Comparison of ENCODE assay signal across 2 cellular contexts in genomic region chr20:43953919-43954617, GRCh38.
TF ChIP-seq lines count a peak whose summit lies in the region.

No MANE protein-coding gene starts in this region.

TF ChIP-seq in IMR-90, 13 proteins besides CTCF, POLR2A, EP300 and RAD21 (continued from another document):
- TF ChIP-seq, protein P1, sequence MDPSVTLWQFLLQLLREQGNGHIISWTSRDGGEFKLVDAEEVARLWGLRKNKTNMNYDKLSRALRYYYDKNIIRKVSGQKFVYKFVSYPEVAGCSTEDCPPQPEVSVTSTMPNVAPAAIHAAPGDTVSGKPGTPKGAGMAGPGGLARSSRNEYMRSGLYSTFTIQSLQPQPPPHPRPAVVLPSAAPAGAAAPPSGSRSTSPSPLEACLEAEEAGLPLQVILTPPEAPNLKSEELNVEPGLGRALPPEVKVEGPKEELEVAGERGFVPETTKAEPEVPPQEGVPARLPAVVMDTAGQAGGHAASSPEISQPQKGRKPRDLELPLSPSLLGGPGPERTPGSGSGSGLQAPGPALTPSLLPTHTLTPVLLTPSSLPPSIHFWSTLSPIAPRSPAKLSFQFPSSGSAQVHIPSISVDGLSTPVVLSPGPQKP (IDR thresholded peaks at IDR 0.05; ENCODE audit: borderline replicate concordance, low read depth, low read length): no peak
- TF ChIP-seq MAFK (IDR thresholded peaks at IDR 0.05; ENCODE audit: low read depth, low read length) (no peak), USF2 (IDR thresholded peaks at IDR 0.05; ENCODE audit: low read depth, low read length) (peak; percentile 78), CEBPB (IDR thresholded peaks at IDR 0.05; ENCODE audit: low read depth, low read length) (no peak), RCOR1 (IDR thresholded peaks at IDR 0.05; ENCODE audit: insufficient replicate concordance, low read length) (no peak)
TF ChIP-seq in IMR-90: peak in this region for 2.

TF ChIP-seq in WTC11, 78 proteins besides CTCF, POLR2A, EP300 and RAD21 (continued from another document):
- TF ChIP-seq MAX (CRISPR knock-in tag; IDR thresholded peaks at IDR 0.05) (no peak), NR2C2 (CRISPR knock-in tag; IDR thresholded peaks at IDR 0.05) (no peak), ZNF219 (CRISPR knock-in tag; IDR thresholded peaks at IDR 0.05; ENCODE audit: borderline replicate concordance) (no peak), ZNF512 (CRISPR knock-in tag; IDR thresholded peaks at IDR 0.05; ENCODE audit: borderline replicate concordance) (no peak), JAZF1 (CRISPR knock-in tag; IDR thresholded peaks at IDR 0.05) (no peak), ETV6 (CRISPR knock-in tag; IDR thresholded peaks at IDR 0.05) (no peak), CDX4 (CRISPR knock-in tag; IDR thresholded peaks at IDR 0.05; ENCODE audit: borderline replicate concordance) (no peak), ZNF423 (CRISPR knock-in tag; IDR thresholded peaks at IDR 0.05) (no peak), ZNF317 (CRISPR knock-in tag; IDR thresholded peaks at IDR 0.05; ENCODE audit: borderline replicate concordance, low read depth) (no peak), NR3C1 (CRISPR knock-in tag; conservative IDR thresholded peaks at IDR 0.05; ENCODE audit: low read depth) (no peak)
- TF ChIP-seq, protein P2, sequence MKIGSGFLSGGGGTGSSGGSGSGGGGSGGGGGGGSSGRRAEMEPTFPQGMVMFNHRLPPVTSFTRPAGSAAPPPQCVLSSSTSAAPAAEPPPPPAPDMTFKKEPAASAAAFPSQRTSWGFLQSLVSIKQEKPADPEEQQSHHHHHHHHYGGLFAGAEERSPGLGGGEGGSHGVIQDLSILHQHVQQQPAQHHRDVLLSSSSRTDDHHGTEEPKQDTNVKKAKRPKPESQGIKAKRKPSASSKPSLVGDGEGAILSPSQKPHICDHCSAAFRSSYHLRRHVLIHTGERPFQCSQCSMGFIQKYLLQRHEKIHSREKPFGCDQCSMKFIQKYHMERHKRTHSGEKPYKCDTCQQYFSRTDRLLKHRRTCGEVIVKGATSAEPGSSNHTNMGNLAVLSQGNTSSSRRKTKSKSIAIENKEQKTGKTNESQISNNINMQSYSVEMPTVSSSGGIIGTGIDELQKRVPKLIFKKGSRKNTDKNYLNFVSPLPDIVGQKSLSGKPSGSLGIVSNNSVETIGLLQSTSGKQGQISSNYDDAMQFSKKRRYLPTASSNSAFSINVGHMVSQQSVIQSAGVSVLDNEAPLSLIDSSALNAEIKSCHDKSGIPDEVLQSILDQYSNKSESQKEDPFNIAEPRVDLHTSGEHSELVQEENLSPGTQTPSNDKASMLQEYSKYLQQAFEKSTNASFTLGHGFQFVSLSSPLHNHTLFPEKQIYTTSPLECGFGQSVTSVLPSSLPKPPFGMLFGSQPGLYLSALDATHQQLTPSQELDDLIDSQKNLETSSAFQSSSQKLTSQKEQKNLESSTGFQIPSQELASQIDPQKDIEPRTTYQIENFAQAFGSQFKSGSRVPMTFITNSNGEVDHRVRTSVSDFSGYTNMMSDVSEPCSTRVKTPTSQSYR (CRISPR knock-in tag; IDR thresholded peaks at IDR 0.05): no peak
- TF ChIP-seq, protein P3, sequence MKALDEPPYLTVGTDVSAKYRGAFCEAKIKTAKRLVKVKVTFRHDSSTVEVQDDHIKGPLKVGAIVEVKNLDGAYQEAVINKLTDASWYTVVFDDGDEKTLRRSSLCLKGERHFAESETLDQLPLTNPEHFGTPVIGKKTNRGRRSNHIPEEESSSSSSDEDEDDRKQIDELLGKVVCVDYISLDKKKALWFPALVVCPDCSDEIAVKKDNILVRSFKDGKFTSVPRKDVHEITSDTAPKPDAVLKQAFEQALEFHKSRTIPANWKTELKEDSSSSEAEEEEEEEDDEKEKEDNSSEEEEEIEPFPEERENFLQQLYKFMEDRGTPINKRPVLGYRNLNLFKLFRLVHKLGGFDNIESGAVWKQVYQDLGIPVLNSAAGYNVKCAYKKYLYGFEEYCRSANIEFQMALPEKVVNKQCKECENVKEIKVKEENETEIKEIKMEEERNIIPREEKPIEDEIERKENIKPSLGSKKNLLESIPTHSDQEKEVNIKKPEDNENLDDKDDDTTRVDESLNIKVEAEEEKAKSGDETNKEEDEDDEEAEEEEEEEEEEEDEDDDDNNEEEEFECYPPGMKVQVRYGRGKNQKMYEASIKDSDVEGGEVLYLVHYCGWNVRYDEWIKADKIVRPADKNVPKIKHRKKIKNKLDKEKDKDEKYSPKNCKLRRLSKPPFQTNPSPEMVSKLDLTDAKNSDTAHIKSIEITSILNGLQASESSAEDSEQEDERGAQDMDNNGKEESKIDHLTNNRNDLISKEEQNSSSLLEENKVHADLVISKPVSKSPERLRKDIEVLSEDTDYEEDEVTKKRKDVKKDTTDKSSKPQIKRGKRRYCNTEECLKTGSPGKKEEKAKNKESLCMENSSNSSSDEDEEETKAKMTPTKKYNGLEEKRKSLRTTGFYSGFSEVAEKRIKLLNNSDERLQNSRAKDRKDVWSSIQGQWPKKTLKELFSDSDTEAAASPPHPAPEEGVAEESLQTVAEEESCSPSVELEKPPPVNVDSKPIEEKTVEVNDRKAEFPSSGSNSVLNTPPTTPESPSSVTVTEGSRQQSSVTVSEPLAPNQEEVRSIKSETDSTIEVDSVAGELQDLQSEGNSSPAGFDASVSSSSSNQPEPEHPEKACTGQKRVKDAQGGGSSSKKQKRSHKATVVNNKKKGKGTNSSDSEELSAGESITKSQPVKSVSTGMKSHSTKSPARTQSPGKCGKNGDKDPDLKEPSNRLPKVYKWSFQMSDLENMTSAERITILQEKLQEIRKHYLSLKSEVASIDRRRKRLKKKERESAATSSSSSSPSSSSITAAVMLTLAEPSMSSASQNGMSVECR (CRISPR knock-in tag; IDR thresholded peaks at IDR 0.05; ENCODE audit: borderline replicate concordance): no peak
- TF ChIP-seq, protein P4, sequence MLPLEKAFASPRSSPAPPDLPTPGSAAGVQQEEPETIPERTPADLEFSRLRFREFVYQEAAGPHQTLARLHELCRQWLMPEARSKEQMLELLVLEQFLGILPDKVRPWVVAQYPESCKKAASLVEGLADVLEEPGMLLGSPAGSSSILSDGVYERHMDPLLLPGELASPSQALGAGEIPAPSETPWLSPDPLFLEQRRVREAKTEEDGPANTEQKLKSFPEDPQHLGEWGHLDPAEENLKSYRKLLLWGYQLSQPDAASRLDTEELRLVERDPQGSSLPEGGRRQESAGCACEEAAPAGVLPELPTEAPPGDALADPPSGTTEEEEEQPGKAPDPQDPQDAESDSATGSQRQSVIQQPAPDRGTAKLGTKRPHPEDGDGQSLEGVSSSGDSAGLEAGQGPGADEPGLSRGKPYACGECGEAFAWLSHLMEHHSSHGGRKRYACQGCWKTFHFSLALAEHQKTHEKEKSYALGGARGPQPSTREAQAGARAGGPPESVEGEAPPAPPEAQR (CRISPR knock-in tag; IDR thresholded peaks at IDR 0.05): no peak
